ENCODE assay signal across 9 cellular contexts in genomic region chr1:115454835-115455511, GRCh38.
A peak's percentile ranks its signal among the peaks of the same experiment; 100 is the strongest.
DNase-seq lines count a peak whose midpoint lies in the region; ATAC-seq and TF ChIP-seq lines count a peak whose summit lies in the region.
"Had no signal": no experiment of that assay in that cellular context is flagged by ENCODE, and none has a peak within 500 bp of the region (broad histone marks: within the 10 kb centered on the region; RNA-seq: fewer than 3 reads in every experiment).

No MANE protein-coding gene starts in this region.

- intact Hi-C loops in activated naive CD4-positive, alpha-beta T cell treated with anti-CD3 and anti-CD28 coated beads for 36 hours (cut with micrococcal nuclease) = no loop called here
- intact Hi-C loops in mammary epithelial cell (cut with micrococcal nuclease) = no loop called here

- no peak for ATAC-seq in HG02884 (IDR thresholded peaks at IDR 0.05; ENCODE audit: unreplicated experiment)

- no peaks in the 10 kb centered on the region for H3K9me3 ChIP-seq in mammary epithelial cell (replicated peaks; ENCODE audit: insufficient read depth, low read length)

- no TSS peak for BruUV-seq in mammary epithelial cell (replicated peaks; lab: Mats Ljungman, UMichigan)

- H4K20me1 ChIP-seq in mammary epithelial cell (ENCODE audit: insufficient read depth, low read length) = no peaks in the 10 kb centered on the region

- H3K36me3 Mint-ChIP-seq in activated naive CD4-positive, alpha-beta T cell treated with anti-CD3 and anti-CD28 coated beads for 36 hours (ENCODE audit: low read depth) = no peaks in the 10 kb centered on the region

- no peak overlapping the region for H2AFZ ChIP-seq in mammary epithelial cell (ENCODE audit: low read depth, low read length)

- H3K4me3 ChIP-seq in mammary epithelial cell (replicated peaks in 1 of 3; ENCODE audit: insufficient read depth in 1 of 3, low read depth in 2 of 3, low read length in 3 of 3) = no peak overlapping the region

- H3K4me1 Mint-ChIP-seq in activated naive CD4-positive, alpha-beta T cell treated with anti-CD3 and anti-CD28 coated beads for 36 hours (ENCODE audit: low read depth) = no peaks in the 10 kb centered on the region

- in situ Hi-C loops in mammary epithelial cell (cut with MboI; ENCODE audit: low sequenced_read_pairs in 2 of 2) = no loop called here

- no peaks in the 10 kb centered on the region for H3K4me1 ChIP-seq in mammary epithelial cell (ENCODE audit: insufficient read depth, low read length)

- no peak overlapping the region for H3K4me3 Mint-ChIP-seq in activated naive CD4-positive, alpha-beta T cell treated with anti-CD3 and anti-CD28 coated beads for 36 hours

- DNase-seq in EH (ENCODE audit: low read depth) = peak; percentile 46
- DNase-seq in NCI-H146 treated with DMSO at 0.1 percent for 48 hours (lab: John Stamatoyannopoulos, UW; ENCODE audit: unreplicated experiment) = peak; percentile 9
- peak; percentile 27 for DNase-seq in fibroblast of the conjunctiva (ENCODE audit: low read depth)
- peak; percentile 14 for DNase-seq in pons (ENCODE audit: low spot score)
- no peak for DNase-seq in activated naive CD4-positive, alpha-beta T cell treated with anti-CD3 and anti-CD28 coated beads for 36 hours
- DNase-seq in mammary epithelial cell = no peak
- DNase-seq: activated effector memory CD4-positive, alpha-beta T cell treated with anti-CD3 and anti-CD28 coated beads, Interleukin-2, amount 50 U/mL, for 16 hours; MV-4-11 had no signal

- dilution Hi-C loops in mammary epithelial cell (cut with HindIII; ENCODE audit: low sequenced_read_pairs) = loop anchor here (25.0 kb wide), 1 partner anchor 318 kb away; no protein-coding TSS in a partner anchor

- H3K9me3 Mint-ChIP-seq in activated naive CD4-positive, alpha-beta T cell treated with anti-CD3 and anti-CD28 coated beads for 36 hours = no peaks in the 10 kb centered on the region

- no peaks in the 10 kb centered on the region for H3K79me2 ChIP-seq in mammary epithelial cell (ENCODE audit: insufficient read depth, low read length)

- H3K27me3 Mint-ChIP-seq in activated naive CD4-positive, alpha-beta T cell treated with anti-CD3 and anti-CD28 coated beads for 36 hours (ENCODE audit: low read depth) = no peaks in the 10 kb centered on the region

- H3K9ac ChIP-seq in mammary epithelial cell (ENCODE audit: insufficient read depth, low read length) = no peak overlapping the region

- no peak for TF ChIP-seq CTCF in mammary epithelial cell (conservative IDR thresholded peaks at IDR 0.05 in 1 of 2, IDR thresholded peaks at IDR 0.05 in 1 of 2; ENCODE audit: extremely low read depth in 1 of 2, insufficient read depth in 1 of 2, low read depth in 1 of 2, low read length in 2 of 2)

- H3K27ac ChIP-seq in mammary epithelial cell (ENCODE audit: insufficient read depth, low read depth, low read length) = no peak overlapping the region

- no peak overlapping the region for H3K4me2 ChIP-seq in mammary epithelial cell (ENCODE audit: insufficient read depth, low read depth, low read length)

- CTCF ChIA-PET in activated naive CD4-positive, alpha-beta T cell treated with anti-CD3 and anti-CD28 coated beads for 36 hours (lab: Charles Lee) = no interaction called here
- CTCF ChIA-PET in mammary epithelial cell (lab: Charles Lee; ENCODE audit: low non-redundant PET) = no interaction called here

- no peak overlapping the region for H3K27ac Mint-ChIP-seq in activated naive CD4-positive, alpha-beta T cell treated with anti-CD3 and anti-CD28 coated beads for 36 hours

- 80% methylated on average over 10 of the region's 13 CpGs for WGBS in mammary epithelial cell (ENCODE audit: low coverage, missing lambda C conversion rate)

- H3K36me3 ChIP-seq in mammary epithelial cell (ENCODE audit: insufficient read depth, low read length) = no peaks in the 10 kb centered on the region

- no peaks in the 10 kb centered on the region for H3K27me3 ChIP-seq in mammary epithelial cell (ENCODE audit: insufficient read depth, low read length)

Comparison
In these comparisons a context has a peak if more than half of its experiments do, and no peak if none do; other contexts are left out.
1. DNase-seq: peak in EH (single experiment), NCI-H146 treated with DMSO at 0.1 percent for 48 hours (single experiment), fibroblast of the conjunctiva (single experiment) and pons (single experiment); none in activated naive CD4-positive, alpha-beta T cell treated with anti-CD3 and anti-CD28 coated beads for 36 hours (single experiment) and mammary epithelial cell (single experiment).